In the genomic region with DNA sequence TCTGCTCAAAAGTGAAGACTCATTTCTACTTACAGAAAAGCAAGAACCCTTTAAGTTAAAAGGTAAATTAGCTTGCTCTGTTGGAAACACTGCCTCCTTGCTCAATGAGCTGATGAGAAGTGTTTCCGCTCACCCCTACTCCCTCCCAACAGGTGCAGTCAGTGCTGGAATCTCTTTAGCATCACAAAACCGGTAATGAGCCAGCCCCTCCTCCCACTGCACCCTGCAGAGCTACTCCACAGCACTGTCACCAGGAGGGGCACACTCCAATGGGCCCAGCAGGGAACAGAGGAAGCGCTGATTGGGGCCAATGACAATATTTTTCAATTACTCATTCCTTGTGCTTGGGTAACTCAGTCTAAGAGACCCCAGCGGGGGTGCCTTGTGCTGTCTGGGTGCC, we compare ENCODE assay signal across 1 cellular context.
TF ChIP-seq lines count a peak whose summit lies in the region.

No MANE protein-coding gene starts in this region.

TF ChIP-seq in GM23338, 12 proteins besides CTCF, POLR2A, EP300 and RAD21 (continued from another document):
- TF ChIP-seq, protein P1, sequence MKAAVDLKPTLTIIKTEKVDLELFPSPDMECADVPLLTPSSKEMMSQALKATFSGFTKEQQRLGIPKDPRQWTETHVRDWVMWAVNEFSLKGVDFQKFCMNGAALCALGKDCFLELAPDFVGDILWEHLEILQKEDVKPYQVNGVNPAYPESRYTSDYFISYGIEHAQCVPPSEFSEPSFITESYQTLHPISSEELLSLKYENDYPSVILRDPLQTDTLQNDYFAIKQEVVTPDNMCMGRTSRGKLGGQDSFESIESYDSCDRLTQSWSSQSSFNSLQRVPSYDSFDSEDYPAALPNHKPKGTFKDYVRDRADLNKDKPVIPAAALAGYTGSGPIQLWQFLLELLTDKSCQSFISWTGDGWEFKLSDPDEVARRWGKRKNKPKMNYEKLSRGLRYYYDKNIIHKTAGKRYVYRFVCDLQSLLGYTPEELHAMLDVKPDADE (IDR thresholded peaks at IDR 0.05): peak; percentile 54; the same call in 1 of the 2 replicates
- TF ChIP-seq JUNB (IDR thresholded peaks at IDR 0.05; ENCODE audit: unreplicated experiment) (no peak), EZH2 (IDR thresholded peaks at IDR 0.05; ENCODE audit: low read depth, unreplicated experiment) (no peak), NANOG (IDR thresholded peaks at IDR 0.05; ENCODE audit: borderline replicate concordance) (peak; percentile 92)
- TF ChIP-seq, protein P2, sequence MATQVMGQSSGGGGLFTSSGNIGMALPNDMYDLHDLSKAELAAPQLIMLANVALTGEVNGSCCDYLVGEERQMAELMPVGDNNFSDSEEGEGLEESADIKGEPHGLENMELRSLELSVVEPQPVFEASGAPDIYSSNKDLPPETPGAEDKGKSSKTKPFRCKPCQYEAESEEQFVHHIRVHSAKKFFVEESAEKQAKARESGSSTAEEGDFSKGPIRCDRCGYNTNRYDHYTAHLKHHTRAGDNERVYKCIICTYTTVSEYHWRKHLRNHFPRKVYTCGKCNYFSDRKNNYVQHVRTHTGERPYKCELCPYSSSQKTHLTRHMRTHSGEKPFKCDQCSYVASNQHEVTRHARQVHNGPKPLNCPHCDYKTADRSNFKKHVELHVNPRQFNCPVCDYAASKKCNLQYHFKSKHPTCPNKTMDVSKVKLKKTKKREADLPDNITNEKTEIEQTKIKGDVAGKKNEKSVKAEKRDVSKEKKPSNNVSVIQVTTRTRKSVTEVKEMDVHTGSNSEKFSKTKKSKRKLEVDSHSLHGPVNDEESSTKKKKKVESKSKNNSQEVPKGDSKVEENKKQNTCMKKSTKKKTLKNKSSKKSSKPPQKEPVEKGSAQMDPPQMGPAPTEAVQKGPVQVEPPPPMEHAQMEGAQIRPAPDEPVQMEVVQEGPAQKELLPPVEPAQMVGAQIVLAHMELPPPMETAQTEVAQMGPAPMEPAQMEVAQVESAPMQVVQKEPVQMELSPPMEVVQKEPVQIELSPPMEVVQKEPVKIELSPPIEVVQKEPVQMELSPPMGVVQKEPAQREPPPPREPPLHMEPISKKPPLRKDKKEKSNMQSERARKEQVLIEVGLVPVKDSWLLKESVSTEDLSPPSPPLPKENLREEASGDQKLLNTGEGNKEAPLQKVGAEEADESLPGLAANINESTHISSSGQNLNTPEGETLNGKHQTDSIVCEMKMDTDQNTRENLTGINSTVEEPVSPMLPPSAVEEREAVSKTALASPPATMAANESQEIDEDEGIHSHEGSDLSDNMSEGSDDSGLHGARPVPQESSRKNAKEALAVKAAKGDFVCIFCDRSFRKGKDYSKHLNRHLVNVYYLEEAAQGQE (IDR thresholded peaks at IDR 0.05; ENCODE audit: unreplicated experiment): no peak
